In genomic region chr5:141001854-141002666, GRCh38 we compare ENCODE assay signal across 8 cellular contexts. TPM values are rescaled to one million over a fixed set of nuclear protein-coding genes. Genes with fewer than 3 reads are reported as not detected.
DNase-seq lines count a peak whose midpoint lies in the region; ATAC-seq and FAIRE-seq lines count a peak whose summit lies in the region.
"Had no signal": no experiment of that assay in that cellular context is flagged by ENCODE, and none has a peak within 500 bp of the region (broad histone marks: within the 10 kb centered on the region; RNA-seq: fewer than 3 reads in every experiment).

No MANE protein-coding gene starts in this region.

- no peaks in the 10 kb centered on the region for H3K9me3 ChIP-seq in SJCRH30 (replicated peaks)
- no peaks in the 10 kb centered on the region for H3K9me3 ChIP-seq in subcutaneous abdominal adipose tissue (ENCODE audit: control insufficient read depth in 5 of 5, low read length in 5 of 5)

- no peaks in the 10 kb centered on the region; the same call in 1 of the 2 replicates for H3K27me3 ChIP-seq in SJCRH30
- peaks cover 0 to 14% (median 10%) of the 10 kb centered on the region in 5 donors for H3K27me3 ChIP-seq in subcutaneous abdominal adipose tissue (ENCODE audit: control insufficient read depth in 5 of 5, insufficient read depth in 4 of 5, low read length in 5 of 5)

- H3K4me3 ChIP-seq in SJCRH30: peak overlapping the region; percentile 47
- peak overlapping the region in 4 of 5 donors; percentile 3 to 48 (median 43) for H3K4me3 ChIP-seq in subcutaneous abdominal adipose tissue (ENCODE audit: low read depth in 1 of 5, low read length in 5 of 5)

- no peaks in the 10 kb centered on the region for H3K36me3 ChIP-seq in SJCRH30
- no peaks in the 10 kb centered on the region for H3K36me3 ChIP-seq in subcutaneous abdominal adipose tissue (ENCODE audit: control insufficient read depth in 5 of 5, insufficient read depth in 5 of 5, low read length in 5 of 5)

- ATAC-seq in HG03095 (IDR thresholded peaks at IDR 0.05; ENCODE audit: unreplicated experiment) (no peak), esophagus mucosa (no peak), HG03342 (IDR thresholded peaks at IDR 0.05; ENCODE audit: unreplicated experiment) (no peak)

- no peak overlapping the region for H3K27ac ChIP-seq in SJCRH30
- no peak overlapping the region for H3K27ac ChIP-seq in subcutaneous abdominal adipose tissue (ENCODE audit: low read depth, low read length)

- FAIRE-seq in HTR-8/SVneo (lab: Jason Lieb, UNC): no peak

- H3K4me1 ChIP-seq in SJCRH30 (no peaks in the 10 kb centered on the region), subcutaneous abdominal adipose tissue (ENCODE audit: control insufficient read depth in 5 of 5, insufficient read depth in 5 of 5, low read length in 5 of 5) (peaks cover 0 to 10% (median 7%) of the 10 kb centered on the region in 5 donors)

- H3K9ac ChIP-seq in subcutaneous abdominal adipose tissue (ENCODE audit: low read length in 5 of 5): no peak overlapping the region

- peak; percentile 40 for DNase-seq in HTR-8/SVneo (ENCODE audit: insufficient read length, low spot score)
- peak; percentile 34 to 47 for DNase-seq in SJCRH30
- peak; percentile 93 for DNase-seq in iPS DF 4.7 (ENCODE audit: extremely low read depth, low spot score)
- DNase-seq: activated naive CD4-positive, alpha-beta T cell treated with anti-CD3 and anti-CD28 coated beads for 36 hours had no signal

RNA-seq across cellular contexts. Expression of gene PCDHAC2, which starts 35.8 kb away (rescaled TPM):
- total RNA-seq in SJCRH30 (2014; rRNA removed; shearing (Covaris generic)): 0.08 TPM in 1 of 2 replicates, not detected in the other
- total RNA-seq in esophagus mucosa: 0.24 TPM
- total RNA-seq: activated naive CD4-positive, alpha-beta T cell treated with anti-CD3 and anti-CD28 coated beads for 36 hours had no signal

RNA-seq across cellular contexts. Expression of gene PCDHB1, which starts 49.1 kb away (rescaled TPM):
- not detected in 2 replicates for total RNA-seq in SJCRH30 (2014; rRNA removed; shearing (Covaris generic))
- not detected for total RNA-seq in esophagus mucosa
- total RNA-seq: activated naive CD4-positive, alpha-beta T cell treated with anti-CD3 and anti-CD28 coated beads for 36 hours had no signal

Comparison
In these comparisons a context has a peak if more than half of its experiments do, and no peak if none do; other contexts are left out.
1. DNase-seq: peak in every context shown above with its lines; median percentile 93 in iPS DF 4.7; 40 in SJCRH30; 40 in HTR-8/SVneo.